Comparison of ENCODE assay signal across 11 cellular contexts in the genomic region with DNA sequence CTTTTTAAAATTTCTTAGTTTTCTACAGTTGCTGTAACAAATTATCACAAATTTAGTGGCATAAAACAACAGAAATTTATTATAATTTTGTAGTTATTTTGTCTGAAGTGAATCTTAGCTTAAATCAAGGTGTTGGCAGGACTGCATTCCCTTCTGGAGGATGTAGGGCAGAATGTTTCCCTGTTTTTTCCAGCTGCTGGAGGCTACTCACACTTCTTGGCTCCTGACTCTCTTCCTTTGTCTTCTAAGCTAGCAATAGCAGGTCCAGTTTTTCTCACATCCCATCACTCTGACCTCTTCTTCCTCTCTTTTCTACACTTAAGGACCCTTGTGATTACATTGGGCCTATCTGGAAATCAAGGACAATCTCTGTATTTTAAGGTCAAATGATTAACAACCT.
"Had no signal": no experiment of that assay in that cellular context is flagged by ENCODE, and none has a peak within 500 bp of the region (broad histone marks: within the 10 kb centered on the region; RNA-seq: fewer than 3 reads in every experiment).

No MANE protein-coding gene starts in this region.

- H3K27ac ChIP-seq: heart left ventricle, left ventricle myocardium inferior, right atrium auricular region, tibial artery, VCaP had no signal

- H3K27ac Mint-ChIP-seq: activated CD4-positive, alpha-beta T cell treated with anti-CD3 and anti-CD28 coated beads, Interleukin-2, amount 10 ng/mL, durations not matched to agents 24 days and 14 days; activated naive CD4-positive, alpha-beta T cell treated with anti-CD3 and anti-CD28 coated beads, Interleukin-2, amount 50 U/mL, for 24 hours had no signal

- H3K4me1 ChIP-seq: heart left ventricle, left ventricle myocardium inferior, right atrium auricular region had no signal

- ATAC-seq: heart left ventricle had no signal

- H3K27me3 Mint-ChIP-seq: activated CD4-positive, alpha-beta T cell treated with anti-CD3 and anti-CD28 coated beads, Interleukin-2, amount 10 ng/mL, durations not matched to agents 24 days and 14 days; activated naive CD4-positive, alpha-beta T cell treated with anti-CD3 and anti-CD28 coated beads, Interleukin-2, amount 50 U/mL, for 24 hours had no signal

- H3K27me3 ChIP-seq: heart left ventricle, right atrium auricular region, tibial artery had no signal

- DNase-seq: activated CD4-positive, alpha-beta T cell treated with anti-CD3 and anti-CD28 coated beads, Interleukin-2, amount 10 ng/mL, durations not matched to agents 24 days and 14 days; activated effector memory CD4-positive, alpha-beta T cell treated with Interleukin-2 at 50 U/mL for 16 hours; foreskin melanocyte; heart left ventricle; left ventricle myocardium inferior; small intestine; T1000; tibial artery had no signal

- H3K4me3 Mint-ChIP-seq: activated CD4-positive, alpha-beta T cell treated with anti-CD3 and anti-CD28 coated beads, Interleukin-2, amount 10 ng/mL, durations not matched to agents 24 days and 14 days; activated naive CD4-positive, alpha-beta T cell treated with anti-CD3 and anti-CD28 coated beads, Interleukin-2, amount 50 U/mL, for 24 hours had no signal

- H3K4me3 ChIP-seq: heart left ventricle, left ventricle myocardium inferior, right atrium auricular region, tibial artery had no signal

- H3K9me3 ChIP-seq: heart left ventricle, left ventricle myocardium inferior, right atrium auricular region, tibial artery had no signal

- H3K9me3 Mint-ChIP-seq: activated CD4-positive, alpha-beta T cell treated with anti-CD3 and anti-CD28 coated beads, Interleukin-2, amount 10 ng/mL, durations not matched to agents 24 days and 14 days; activated naive CD4-positive, alpha-beta T cell treated with anti-CD3 and anti-CD28 coated beads, Interleukin-2, amount 50 U/mL, for 24 hours had no signal
